18 cellular contexts compared by ENCODE assay signal in genomic region chr2:105606081-105606480, GRCh38.
DNase-seq lines count a peak whose midpoint lies in the region; ATAC-seq and TF ChIP-seq lines count a peak whose summit lies in the region.
"Had no signal": no experiment of that assay in that cellular context is flagged by ENCODE, and none has a peak within 500 bp of the region (broad histone marks: within the 10 kb centered on the region; RNA-seq: fewer than 3 reads in every experiment).

No MANE protein-coding gene starts in this region.

- no peak for DNase-seq in dorsolateral prefrontal cortex
- no peak for DNase-seq in testis
- no peak for DNase-seq in DMS153 treated with DMSO at 0.1 percent for 48 hours (lab: John Stamatoyannopoulos, UW; ENCODE audit: unreplicated experiment)
- no peak for DNase-seq in activated CD4-positive, alpha-beta T cell treated with anti-CD3 and anti-CD28 coated beads for 36 hours
- no peak for DNase-seq in GF-D8 (lab: John Stamatoyannopoulos, UW)
- DNase-seq in NCI-H128 (lab: John Stamatoyannopoulos, UW; ENCODE audit: unreplicated experiment): no peak
- DNase-seq: ACHN; BE2C; C1 segment of cervical spinal cord; Caco-2; CD4-positive, CD25-positive, alpha-beta regulatory T cell; CD8-positive, alpha-beta memory T cell; DMS79; GDM1; H9 had no signal

- H3K27me3 ChIP-seq in dorsolateral prefrontal cortex: no peaks in the 10 kb centered on the region
- H3K27me3 ChIP-seq in gastroesophageal sphincter: no peaks in the 10 kb centered on the region
- no peaks in the 10 kb centered on the region for H3K27me3 ChIP-seq in testis
- H3K27me3 ChIP-seq: BE2C had no signal

- no peak for TF ChIP-seq EP300 in gastroesophageal sphincter (IDR thresholded peaks at IDR 0.05)

- WGBS in gastroesophageal sphincter (ENCODE audit: low coverage in 1 of 2), 2 donors: 83 to 87% methylated on average over 2 to 3 of the region's 3 CpGs
- 86 to 88% methylated on average over 3 of the region's 3 CpGs for WGBS in testis, 2 donors

- no peak overlapping the region for H3K4me3 ChIP-seq in dorsolateral prefrontal cortex
- no peak overlapping the region for H3K4me3 ChIP-seq in gastroesophageal sphincter
- no peak overlapping the region for H3K4me3 ChIP-seq in testis
- H3K4me3 ChIP-seq: GM23338 had no signal

- H3K27ac ChIP-seq in dorsolateral prefrontal cortex (peak overlapping the region in 50 of 59 donors; percentile 10 to 91 (median 76)), gastroesophageal sphincter (peak overlapping the region in 3 of 4 donors; percentile 55 to 82 (median 80)), testis (peak overlapping the region; percentile 79 to 83)

- no peak for TF ChIP-seq CTCF in dorsolateral prefrontal cortex (IDR thresholded peaks at IDR 0.05 in 54 of 56, conservative IDR thresholded peaks at IDR 0.05 in 2 of 56; ENCODE audit: low read depth in 1 of 56, partially characterized antibody in 56 of 56)
- TF ChIP-seq CTCF in gastroesophageal sphincter (IDR thresholded peaks at IDR 0.05): no peak
- no peak for TF ChIP-seq CTCF in testis (IDR thresholded peaks at IDR 0.05)

- no peaks in the 10 kb centered on the region for H3K36me3 Mint-ChIP-seq in activated T-helper 17 cell treated with anti-CD3 and anti-CD28 coated beads, Interleukin-2, amount 50 U/mL, for 72 hours (ENCODE audit: low read depth)
- no peaks in the 10 kb centered on the region for H3K36me3 Mint-ChIP-seq in activated CD4-positive, alpha-beta T cell treated with anti-CD3 and anti-CD28 coated beads for 36 hours (ENCODE audit: low read depth)
- H3K36me3 Mint-ChIP-seq: CD4-positive, CD25-positive, alpha-beta regulatory T cell; CD8-positive, alpha-beta memory T cell had no signal

- intact Hi-C loops in dorsolateral prefrontal cortex (cut with DNase I) (no loop called here), testis (cut with DNase I; ENCODE audit: low total_unique reads) (no loop called here)
- intact Hi-C loops in activated CD4-positive, alpha-beta T cell treated with anti-CD3 and anti-CD28 coated beads for 36 hours (cut with DNase I, micrococcal nuclease): no loop called here

- H3K9me3 Mint-ChIP-seq in activated T-helper 17 cell treated with anti-CD3 and anti-CD28 coated beads, Interleukin-2, amount 50 U/mL, for 72 hours: no peaks in the 10 kb centered on the region
- no peaks in the 10 kb centered on the region for H3K9me3 Mint-ChIP-seq in activated CD4-positive, alpha-beta T cell treated with anti-CD3 and anti-CD28 coated beads for 36 hours (ENCODE audit: low read depth)
- H3K9me3 Mint-ChIP-seq: CD4-positive, CD25-positive, alpha-beta regulatory T cell; CD8-positive, alpha-beta memory T cell; GM23338; H9 had no signal

- no peak for ATAC-seq in activated T-helper 17 cell treated with anti-CD3 and anti-CD28 coated beads, Interleukin-2, amount 50 U/mL, for 72 hours (replicated peaks)
- ATAC-seq in gastroesophageal sphincter: no peak
- no peak for ATAC-seq in activated CD4-positive, alpha-beta T cell treated with anti-CD3 and anti-CD28 coated beads for 36 hours
- ATAC-seq: GM23338 had no signal

- peak overlapping the region; percentile 29 for H3K27ac Mint-ChIP-seq in activated T-helper 17 cell treated with anti-CD3 and anti-CD28 coated beads, Interleukin-2, amount 50 U/mL, for 72 hours
- no peak overlapping the region for H3K27ac Mint-ChIP-seq in activated CD4-positive, alpha-beta T cell treated with anti-CD3 and anti-CD28 coated beads for 36 hours
- H3K27ac Mint-ChIP-seq: CD4-positive, CD25-positive, alpha-beta regulatory T cell; CD8-positive, alpha-beta memory T cell; GM23338 had no signal

- CTCF ChIA-PET in activated CD4-positive, alpha-beta T cell treated with anti-CD3 and anti-CD28 coated beads for 36 hours (lab: Charles Lee): interaction anchor here (0.6 to 1.1 kb wide), 2 partner anchors 40 to 49 kb away, joined by 3 read pairs; no protein-coding TSS in a partner anchor

- H3K36me3 ChIP-seq in gastroesophageal sphincter (no peaks in the 10 kb centered on the region), testis (ENCODE audit: low read depth, missing control alignments) (no peaks in the 10 kb centered on the region)
- H3K36me3 ChIP-seq: BE2C had no signal

- no peak overlapping the region for H3K4me3 Mint-ChIP-seq in activated T-helper 17 cell treated with anti-CD3 and anti-CD28 coated beads, Interleukin-2, amount 50 U/mL, for 72 hours
- no peak overlapping the region for H3K4me3 Mint-ChIP-seq in activated CD4-positive, alpha-beta T cell treated with anti-CD3 and anti-CD28 coated beads for 36 hours
- H3K4me3 Mint-ChIP-seq: CD4-positive, CD25-positive, alpha-beta regulatory T cell; CD8-positive, alpha-beta memory T cell; GM23338; H9 had no signal

- H3K27me3 Mint-ChIP-seq in activated T-helper 17 cell treated with anti-CD3 and anti-CD28 coated beads, Interleukin-2, amount 50 U/mL, for 72 hours: no peaks in the 10 kb centered on the region
- H3K27me3 Mint-ChIP-seq in activated CD4-positive, alpha-beta T cell treated with anti-CD3 and anti-CD28 coated beads for 36 hours: no peaks in the 10 kb centered on the region

- POLR2A ChIA-PET in activated CD4-positive, alpha-beta T cell treated with anti-CD3 and anti-CD28 coated beads for 36 hours (lab: Charles Lee): no interaction called here

- H3K4me1 ChIP-seq in gastroesophageal sphincter: peaks cover 6 to 34% (median 13%) of the 10 kb centered on the region in 3 donors
- peaks cover 47% of the 10 kb centered on the region for H3K4me1 ChIP-seq in testis
- H3K4me1 ChIP-seq: BE2C had no signal

- no peaks in the 10 kb centered on the region for H3K4me1 Mint-ChIP-seq in activated T-helper 17 cell treated with anti-CD3 and anti-CD28 coated beads, Interleukin-2, amount 50 U/mL, for 72 hours
- no peaks in the 10 kb centered on the region for H3K4me1 Mint-ChIP-seq in activated CD4-positive, alpha-beta T cell treated with anti-CD3 and anti-CD28 coated beads for 36 hours
- H3K4me1 Mint-ChIP-seq: CD4-positive, CD25-positive, alpha-beta regulatory T cell; CD8-positive, alpha-beta memory T cell had no signal

- TF ChIP-seq POLR2A in gastroesophageal sphincter (IDR thresholded peaks at IDR 0.05) (no peak), testis (IDR thresholded peaks at IDR 0.05) (no peak)

- H3K9me3 ChIP-seq in gastroesophageal sphincter: no peaks in the 10 kb centered on the region
- no peaks in the 10 kb centered on the region for H3K9me3 ChIP-seq in testis
- H3K9me3 ChIP-seq: BE2C, Caco-2 had no signal
